1 cellular context compared by ENCODE assay signal in genomic region chr6:158999669-159000403, GRCh38.
TF ChIP-seq lines count a peak whose summit lies in the region.

TSS of gene RSPH3 (minus strand) at chr6:159000202. CDS start at chr6:158999550, 652 bp downstream.

TF ChIP-seq in K562, 482 proteins besides CTCF, POLR2A, EP300 and RAD21 (continued from another document and continues in another):
- TF ChIP-seq HCFC1 (IDR thresholded peaks at IDR 0.05; ENCODE audit: low read depth, low read length): peak; percentile 76
- TF ChIP-seq ZNF431 (CRISPR knock-in tag; IDR thresholded peaks at IDR 0.05): 0 out of 2 replicates have a peak, but pooled peaks have one; percentile 28
- no peak for TF ChIP-seq NCOA2 (IDR thresholded peaks at IDR 0.05; ENCODE audit: partially characterized antibody in 2 of 2)
- TF ChIP-seq NBN (IDR thresholded peaks at IDR 0.05; ENCODE audit: low read depth): peak; percentile 89
- TF ChIP-seq ZEB2 (IDR thresholded peaks at IDR 0.05): peak; percentile 74; the same call in 1 of the 2 replicates
- TF ChIP-seq ZNF668 (CRISPR knock-in tag; IDR thresholded peaks at IDR 0.05): no peak
- TF ChIP-seq MTA3 (IDR thresholded peaks at IDR 0.05; ENCODE audit: borderline replicate concordance): peak; percentile 96
- TF ChIP-seq ELF2 (CRISPR knock-in tag; IDR thresholded peaks at IDR 0.05): peak; percentile 71
- peak; percentile 88 for TF ChIP-seq HDAC8 (tag; IDR thresholded peaks at IDR 0.05)
- TF ChIP-seq ZFX (CRISPR knock-in tag; IDR thresholded peaks at IDR 0.05): peak; percentile 98
- TF ChIP-seq BCOR (IDR thresholded peaks at IDR 0.05): peak; percentile 31; the same call in 1 of the 2 replicates
- TF ChIP-seq ZNF76 (CRISPR knock-in tag; IDR thresholded peaks at IDR 0.05; ENCODE audit: borderline replicate concordance): peak; percentile 88
- 0 out of 2 replicates have a peak, but pooled peaks have one; percentile 12 for TF ChIP-seq ZNF124 (CRISPR knock-in tag; IDR thresholded peaks at IDR 0.05)
- TF ChIP-seq USF1 (CRISPR knock-in tag; IDR thresholded peaks at IDR 0.05): peak; percentile 74
- TF ChIP-seq KLF16 (IDR thresholded peaks at IDR 0.05): 0 out of 2 replicates have a peak, but pooled peaks have one; percentile 31
- TF ChIP-seq ZNF639 (CRISPR knock-in tag; conservative IDR thresholded peaks at IDR 0.05 in 1 of 2, IDR thresholded peaks at IDR 0.05 in 1 of 2): peak in 1 of 2 experiments; percentile 83; a peak in 2 of 4 replicates
- TF ChIP-seq ZNF445 (CRISPR knock-in tag; IDR thresholded peaks at IDR 0.05; ENCODE audit: low read depth): no peak
- 0 out of 2 replicates have a peak, but pooled peaks have one; percentile 23 for TF ChIP-seq LEF1 (IDR thresholded peaks at IDR 0.05)
- TF ChIP-seq TBP (optimal IDR thresholded peaks at IDR 0.05; ENCODE audit: low read depth, low read length): peak; percentile 87
- TF ChIP-seq NRF1 (conservative IDR thresholded peaks at IDR 0.05 in 1 of 2, IDR thresholded peaks at IDR 0.05 in 1 of 2): peak; percentile 98
- TF ChIP-seq SIN3A (IDR thresholded peaks at IDR 0.05; ENCODE audit: borderline replicate concordance in 2 of 2, control insufficient read depth in 1 of 2, low read depth in 2 of 2, low read length in 2 of 2): peak; percentile 92 to 100
- no peak for TF ChIP-seq GTF2B (IDR thresholded peaks at IDR 0.05; ENCODE audit: extremely low read depth, insufficient read length)
- TF ChIP-seq TCF7 (IDR thresholded peaks at IDR 0.05; ENCODE audit: borderline replicate concordance): 0 out of 2 replicates have a peak, but pooled peaks have one; percentile 64
- no peak for TF ChIP-seq ZKSCAN3 (CRISPR knock-in tag; IDR thresholded peaks at IDR 0.05)
- no peak for TF ChIP-seq CEBPB (tag; IDR thresholded peaks at IDR 0.05)
- TF ChIP-seq L3MBTL2 (IDR thresholded peaks at IDR 0.05): peak; percentile 98
- TF ChIP-seq U2AF1 (optimal IDR thresholded peaks at IDR 0.05; ENCODE audit: low read depth, low read length): peak; percentile 59
- peak; percentile 89 for TF ChIP-seq SAP30 (IDR thresholded peaks at IDR 0.05; ENCODE audit: borderline replicate concordance, insufficient read depth, low read depth, low read length, poor library complexity, severe bottlenecking)
- TF ChIP-seq ZNF551 (CRISPR knock-in tag; IDR thresholded peaks at IDR 0.05): no peak
- TF ChIP-seq PHF20 (IDR thresholded peaks at IDR 0.05; ENCODE audit: partially characterized antibody): peak; percentile 95
- TF ChIP-seq ZNF444 (CRISPR knock-in tag; IDR thresholded peaks at IDR 0.05): peak; percentile 67; the same call in 1 of the 2 replicates
- peak; percentile 66 for TF ChIP-seq SMARCA4 (IDR thresholded peaks at IDR 0.05)
- no peak for TF ChIP-seq CBFB (CRISPR knock-in tag; IDR thresholded peaks at IDR 0.05)
- peak; percentile 72 for TF ChIP-seq PKNOX1 (IDR thresholded peaks at IDR 0.05)
- peak; percentile 70; the same call in 1 of the 2 replicates for TF ChIP-seq SIN3B (IDR thresholded peaks at IDR 0.05; ENCODE audit: low read depth)
- peak; percentile 54; the same call in 1 of the 2 replicates for TF ChIP-seq ZNF239 (CRISPR knock-in tag; IDR thresholded peaks at IDR 0.05)
- peak; percentile 82; the same call in 1 of the 2 replicates for TF ChIP-seq FOSL1 (tag; conservative IDR thresholded peaks at IDR 0.05)
- TF ChIP-seq PML (IDR thresholded peaks at IDR 0.05; ENCODE audit: low read length): peak; percentile 92
- no peak for TF ChIP-seq TRIM25 (IDR thresholded peaks at IDR 0.05; ENCODE audit: borderline replicate concordance)
- TF ChIP-seq TOE1 (IDR thresholded peaks at IDR 0.05; ENCODE audit: borderline replicate concordance): peak; percentile 83
- TF ChIP-seq TOE1 (CRISPR knock-in tag; IDR thresholded peaks at IDR 0.05; ENCODE audit: borderline replicate concordance, low read depth): peak; percentile 88; the same call in 1 of the 2 replicates
- TF ChIP-seq FOXK2 (conservative IDR thresholded peaks at IDR 0.05 in 1 of 2, IDR thresholded peaks at IDR 0.05 in 1 of 2; ENCODE audit: low read depth in 2 of 2): peak; percentile 70 to 76; a peak in 3 of 4 replicates
- TF ChIP-seq ATF3 (IDR thresholded peaks at IDR 0.05): peak; percentile 48; the same call in 1 of the 2 replicates
- TF ChIP-seq ATF3 (CRISPR knock-in tag; conservative IDR thresholded peaks at IDR 0.05): no peak
- 0 out of 2 replicates have a peak, but pooled peaks have one; percentile 37 for TF ChIP-seq RUNX1 (IDR thresholded peaks at IDR 0.05; ENCODE audit: low read depth)
- TF ChIP-seq NKRF (IDR thresholded peaks at IDR 0.05; ENCODE audit: borderline replicate concordance): peak; percentile 83
- peak; percentile 77 for TF ChIP-seq THAP12 (CRISPR knock-in tag; IDR thresholded peaks at IDR 0.05)
- 0 out of 4 replicates have a peak, but pooled peaks of 1 of the 2 experiments have one; percentile 62 for TF ChIP-seq UBTF (IDR thresholded peaks at IDR 0.05; ENCODE audit: borderline replicate concordance in 1 of 2, low read depth in 2 of 2, low read length in 2 of 2)
- TF ChIP-seq ARID2 (IDR thresholded peaks at IDR 0.05): 0 out of 2 replicates have a peak, but pooled peaks have one; percentile 29
- peak; percentile 55 for TF ChIP-seq JUND (IDR thresholded peaks at IDR 0.05; ENCODE audit: borderline replicate concordance, low read depth, low read length)
- TF ChIP-seq JUND (tag; IDR thresholded peaks at IDR 0.05; ENCODE audit: borderline replicate concordance, low read depth, low read length): no peak; the same call in 2 of the 3 replicates
- TF ChIP-seq NR2C1 (IDR thresholded peaks at IDR 0.05): peak; percentile 36; the same call in 1 of the 2 replicates
- peak; percentile 56 for TF ChIP-seq NR2C1 (tag; IDR thresholded peaks at IDR 0.05)
- peak; percentile 69 for TF ChIP-seq NFIC (IDR thresholded peaks at IDR 0.05)
- no peak for TF ChIP-seq GATA2 (CRISPR knock-in tag; IDR thresholded peaks at IDR 0.05)
- peak; percentile 87 for TF ChIP-seq ZBTB17 (CRISPR knock-in tag; IDR thresholded peaks at IDR 0.05)
- TF ChIP-seq TEAD1 (CRISPR knock-in tag; IDR thresholded peaks at IDR 0.05): peak; percentile 84 to 96
